11 cellular contexts compared by ENCODE assay signal in the genomic region with DNA sequence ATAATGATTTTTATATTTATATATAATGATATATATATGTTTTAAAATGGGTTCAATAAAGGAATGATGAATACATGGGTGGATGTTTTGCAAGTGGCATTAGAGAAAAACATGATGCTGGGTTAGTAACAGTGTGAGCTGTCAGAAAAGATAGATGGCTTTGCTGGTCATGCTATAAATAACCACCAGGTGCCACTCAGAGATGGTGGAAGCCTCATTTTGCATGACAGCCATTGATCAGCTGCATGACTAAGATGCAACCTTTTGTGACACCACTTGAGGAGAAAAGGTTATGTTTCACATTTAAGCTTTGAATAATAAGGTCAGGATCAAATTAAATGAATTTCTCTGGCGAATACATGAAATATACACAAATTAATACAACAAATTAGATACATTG.
DNase-seq lines count a peak whose midpoint lies in the region; ATAC-seq and TF ChIP-seq lines count a peak whose summit lies in the region.
"Had no signal": no experiment of that assay in that cellular context is flagged by ENCODE, and none has a peak within 500 bp of the region (broad histone marks: within the 10 kb centered on the region; RNA-seq: fewer than 3 reads in every experiment).

No MANE protein-coding gene starts in this region.

- no peak overlapping the region for H3K9ac ChIP-seq in liver (ENCODE audit: low read depth in 1 of 2, low read length in 2 of 2)

- H3K36me3 ChIP-seq in liver (ENCODE audit: control insufficient read depth in 4 of 4, insufficient read depth in 3 of 4, low read depth in 1 of 4, low read length in 3 of 4) = no peaks in the 10 kb centered on the region
- H3K36me3 ChIP-seq: thoracic aorta had no signal

- no peaks in the 10 kb centered on the region for H3K4me1 ChIP-seq in liver (ENCODE audit: control insufficient read depth in 4 of 4, insufficient read depth in 4 of 4, low read length in 3 of 4)

- DNase-seq in NCI-H69 (lab: John Stamatoyannopoulos, UW) = peak; percentile 76
- no peak for DNase-seq in NOMO-1 treated with DMSO at 0.1 percent for 48 hours (lab: John Stamatoyannopoulos, UW; ENCODE audit: unreplicated experiment)
- DNase-seq in HuH-7.5 (ENCODE audit: low spot score) = no peak
- DNase-seq: activated CD8-positive, alpha-beta memory T cell treated with anti-CD3 and anti-CD28 coated beads, Interleukin-2, amount 50 U/mL, for 4 hours; MV-4-11 had no signal

- ATAC-seq in GM18861 (IDR thresholded peaks at IDR 0.05; ENCODE audit: unreplicated experiment) = peak; percentile 87
- peak; percentile 94 for ATAC-seq in HG02798 (IDR thresholded peaks at IDR 0.05; ENCODE audit: poor library complexity, unreplicated experiment)
- no peak for ATAC-seq in GM19328 (IDR thresholded peaks at IDR 0.05; ENCODE audit: unreplicated experiment)
- no peak for ATAC-seq in esophagus mucosa

- H3K27ac ChIP-seq in liver (ENCODE audit: low read depth in 1 of 2, low read length in 2 of 2) = no peak overlapping the region
- H3K27ac ChIP-seq: thoracic aorta had no signal

- no peaks in the 10 kb centered on the region for H3K9me3 ChIP-seq in liver (ENCODE audit: control insufficient read depth in 4 of 4, low read length in 3 of 4)
- H3K9me3 ChIP-seq: thoracic aorta had no signal

- TF ChIP-seq RAD21 in liver (IDR thresholded peaks at IDR 0.05) = peak; percentile 32 to 40

- WGBS in liver = 23% methylated on average over 1 of the region's 1 CpG

- H3K4me3 ChIP-seq in liver (ENCODE audit: low read depth in 1 of 3, low read length in 3 of 3) = no peak overlapping the region
- H3K4me3 ChIP-seq: thoracic aorta had no signal

- TF ChIP-seq CTCF in liver (IDR thresholded peaks at IDR 0.05; ENCODE audit: low read depth, low read length, missing input control) = peak; percentile 15

- H3K27me3 ChIP-seq in liver (ENCODE audit: control insufficient read depth in 4 of 4, insufficient read depth in 4 of 4, low read length in 3 of 4) = peaks cover 0 to 3% (median 0%) of the 10 kb centered on the region in 4 donors

TF ChIP-seq in liver, 16 proteins besides CTCF, POLR2A, EP300 and RAD21:
- TF ChIP-seq YY1 (IDR thresholded peaks at IDR 0.05) (no peak), JUND (IDR thresholded peaks at IDR 0.05) (no peak), RXRA (IDR thresholded peaks at IDR 0.05) (no peak), TAF1 (conservative IDR thresholded peaks at IDR 0.05) (no peak), SP1 (IDR thresholded peaks at IDR 0.05) (no peak)
- TF ChIP-seq, protein P1, sequence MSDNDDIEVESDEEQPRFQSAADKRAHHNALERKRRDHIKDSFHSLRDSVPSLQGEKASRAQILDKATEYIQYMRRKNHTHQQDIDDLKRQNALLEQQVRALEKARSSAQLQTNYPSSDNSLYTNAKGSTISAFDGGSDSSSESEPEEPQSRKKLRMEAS (IDR thresholded peaks at IDR 0.05) = no peak

Comparison
In these comparisons a context has a peak if more than half of its experiments do, and no peak if none do; other contexts are left out.
1. ATAC-seq: peak in GM18861 (single experiment) and HG02798 (single experiment); none in GM19328 (single experiment) and esophagus mucosa (single experiment).